Comparison of ENCODE assay signal across 10 cellular contexts in the genomic region with DNA sequence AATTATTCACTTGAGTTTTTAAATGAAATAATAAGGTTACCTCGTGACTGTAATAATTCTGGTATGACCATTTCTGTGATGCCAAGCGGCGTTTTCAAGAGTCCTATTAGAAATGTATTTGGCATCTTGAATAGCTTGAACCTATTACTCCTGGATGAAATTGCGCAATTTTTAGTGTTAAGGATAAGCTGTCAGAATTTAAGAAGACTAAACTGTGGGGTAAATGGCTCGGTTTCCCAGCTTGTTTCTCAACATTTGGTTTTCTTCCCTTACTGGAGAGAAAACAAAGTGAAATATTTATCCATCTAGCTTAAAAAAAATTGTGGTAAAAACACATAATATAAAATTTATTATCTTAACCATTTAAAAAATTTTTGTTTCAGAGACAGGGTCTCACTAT. TPM values are rescaled to one million over a fixed set of nuclear protein-coding genes. Genes with fewer than 3 reads are reported as not detected.
DNase-seq lines count a peak whose midpoint lies in the region; ATAC-seq and TF ChIP-seq lines count a peak whose summit lies in the region.
"Had no signal": no experiment of that assay in that cellular context is flagged by ENCODE, and none has a peak within 500 bp of the region (broad histone marks: within the 10 kb centered on the region; RNA-seq: fewer than 3 reads in every experiment).

No MANE protein-coding gene starts in this region.

- no peak for DNase-seq in activated naive CD4-positive, alpha-beta T cell treated with anti-CD3 and anti-CD28 coated beads, Interleukin-2, amount 50 U/mL, for 16 hours
- DNase-seq in amniotic epithelial cell (ENCODE audit: low read depth) (peak; percentile 74), upper lobe of right lung (no peak), Kasumi-1 (lab: John Stamatoyannopoulos, UW) (no peak), MV-4-11 (lab: John Stamatoyannopoulos, UW) (no peak)
- DNase-seq: cortex of kidney, NCI-H2227 treated with DMSO at 0.1 percent for 48 hours had no signal

- H3K36me3 Mint-ChIP-seq in activated naive CD4-positive, alpha-beta T cell treated with anti-CD3 and anti-CD28 coated beads, Interleukin-2, amount 50 U/mL, for 24 hours = peaks cover 7% of the 10 kb centered on the region

- H3K9me3 Mint-ChIP-seq in activated naive CD4-positive, alpha-beta T cell treated with anti-CD3 and anti-CD28 coated beads, Interleukin-2, amount 50 U/mL, for 24 hours = no peaks in the 10 kb centered on the region

- H3K4me3 ChIP-seq in liver (ENCODE audit: low read depth in 1 of 3, low read length in 3 of 3) (no peak overlapping the region), upper lobe of right lung (no peak overlapping the region)

- TF ChIP-seq RAD21 in liver (IDR thresholded peaks at IDR 0.05) = no peak

- ATAC-seq in upper lobe of right lung (no peak), HG02763 (IDR thresholded peaks at IDR 0.05; ENCODE audit: unreplicated experiment) (no peak)

- no peaks in the 10 kb centered on the region for H3K27me3 Mint-ChIP-seq in activated naive CD4-positive, alpha-beta T cell treated with anti-CD3 and anti-CD28 coated beads, Interleukin-2, amount 50 U/mL, for 24 hours

- H3K27ac Mint-ChIP-seq in activated naive CD4-positive, alpha-beta T cell treated with anti-CD3 and anti-CD28 coated beads, Interleukin-2, amount 50 U/mL, for 24 hours = peak overlapping the region; percentile 98

- peak overlapping the region; percentile 77 for H3K4me3 Mint-ChIP-seq in activated naive CD4-positive, alpha-beta T cell treated with anti-CD3 and anti-CD28 coated beads, Interleukin-2, amount 50 U/mL, for 24 hours

- H3K9me3 ChIP-seq in liver (ENCODE audit: control insufficient read depth in 4 of 4, low read length in 3 of 4) = no peaks in the 10 kb centered on the region
- H3K9me3 ChIP-seq in upper lobe of right lung = no peaks in the 10 kb centered on the region

- H3K27ac ChIP-seq in liver (ENCODE audit: low read depth in 1 of 2, low read length in 2 of 2) (peak overlapping the region; percentile 48 to 54), upper lobe of right lung (peak overlapping the region; percentile 59)

- peaks cover 86% of the 10 kb centered on the region for H3K4me1 Mint-ChIP-seq in activated naive CD4-positive, alpha-beta T cell treated with anti-CD3 and anti-CD28 coated beads, Interleukin-2, amount 50 U/mL, for 24 hours

- 84% methylated on average over 5 of the region's 5 CpGs for WGBS in liver

- H3K9ac ChIP-seq in liver (ENCODE audit: low read depth in 1 of 2, low read length in 2 of 2) = no peak overlapping the region

- H3K4me1 ChIP-seq in liver (ENCODE audit: control insufficient read depth in 4 of 4, insufficient read depth in 4 of 4, low read length in 3 of 4) (peaks cover 4 to 24% (median 13%) of the 10 kb centered on the region in 4 donors), upper lobe of right lung (peaks cover 31% of the 10 kb centered on the region)

- TF ChIP-seq CTCF in liver (IDR thresholded peaks at IDR 0.05; ENCODE audit: low read depth, low read length, missing input control) (no peak), upper lobe of right lung (IDR thresholded peaks at IDR 0.05) (no peak)

- H3K36me3 ChIP-seq in liver (ENCODE audit: control insufficient read depth in 4 of 4, insufficient read depth in 3 of 4, low read depth in 1 of 4, low read length in 3 of 4) (no peaks in the 10 kb centered on the region), upper lobe of right lung (no peaks in the 10 kb centered on the region)

- intact Hi-C loops in upper lobe of right lung (cut with DNase I) = no loop called here

- H3K27me3 ChIP-seq in liver (ENCODE audit: control insufficient read depth in 4 of 4, insufficient read depth in 4 of 4, low read length in 3 of 4) = no peaks in the 10 kb centered on the region
- no peaks in the 10 kb centered on the region for H3K27me3 ChIP-seq in upper lobe of right lung

TF ChIP-seq in liver, 16 proteins besides CTCF, POLR2A, EP300 and RAD21:
- TF ChIP-seq HNF4G (IDR thresholded peaks at IDR 0.05) (no peak), EGR1 (IDR thresholded peaks at IDR 0.05; ENCODE audit: low read depth in 2 of 2) (no peak), SP1 (IDR thresholded peaks at IDR 0.05) (no peak), RXRA (IDR thresholded peaks at IDR 0.05) (no peak), GABPA (IDR thresholded peaks at IDR 0.05 in 1 of 2, conservative IDR thresholded peaks at IDR 0.05 in 1 of 2) (no peak), NR2F2 (IDR thresholded peaks at IDR 0.05) (no peak), YY1 (IDR thresholded peaks at IDR 0.05) (no peak), HNF4A (conservative IDR thresholded peaks at IDR 0.05) (no peak), FOXA1 (IDR thresholded peaks at IDR 0.05) (no peak), FOXA2 (IDR thresholded peaks at IDR 0.05) (no peak), TAF1 (conservative IDR thresholded peaks at IDR 0.05) (no peak), JUND (IDR thresholded peaks at IDR 0.05) (no peak)
- TF ChIP-seq, protein P1, sequence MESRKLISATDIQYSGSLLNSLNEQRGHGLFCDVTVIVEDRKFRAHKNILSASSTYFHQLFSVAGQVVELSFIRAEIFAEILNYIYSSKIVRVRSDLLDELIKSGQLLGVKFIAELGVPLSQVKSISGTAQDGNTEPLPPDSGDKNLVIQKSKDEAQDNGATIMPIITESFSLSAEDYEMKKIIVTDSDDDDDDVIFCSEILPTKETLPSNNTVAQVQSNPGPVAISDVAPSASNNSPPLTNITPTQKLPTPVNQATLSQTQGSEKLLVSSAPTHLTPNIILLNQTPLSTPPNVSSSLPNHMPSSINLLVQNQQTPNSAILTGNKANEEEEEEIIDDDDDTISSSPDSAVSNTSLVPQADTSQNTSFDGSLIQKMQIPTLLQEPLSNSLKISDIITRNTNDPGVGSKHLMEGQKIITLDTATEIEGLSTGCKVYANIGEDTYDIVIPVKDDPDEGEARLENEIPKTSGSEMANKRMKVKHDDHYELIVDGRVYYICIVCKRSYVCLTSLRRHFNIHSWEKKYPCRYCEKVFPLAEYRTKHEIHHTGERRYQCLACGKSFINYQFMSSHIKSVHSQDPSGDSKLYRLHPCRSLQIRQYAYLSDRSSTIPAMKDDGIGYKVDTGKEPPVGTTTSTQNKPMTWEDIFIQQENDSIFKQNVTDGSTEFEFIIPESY (IDR thresholded peaks at IDR 0.05) = no peak
- TF ChIP-seq, protein P2, sequence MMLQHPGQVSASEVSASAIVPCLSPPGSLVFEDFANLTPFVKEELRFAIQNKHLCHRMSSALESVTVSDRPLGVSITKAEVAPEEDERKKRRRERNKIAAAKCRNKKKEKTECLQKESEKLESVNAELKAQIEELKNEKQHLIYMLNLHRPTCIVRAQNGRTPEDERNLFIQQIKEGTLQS (IDR thresholded peaks at IDR 0.05) = no peak
- TF ChIP-seq, protein P3, sequence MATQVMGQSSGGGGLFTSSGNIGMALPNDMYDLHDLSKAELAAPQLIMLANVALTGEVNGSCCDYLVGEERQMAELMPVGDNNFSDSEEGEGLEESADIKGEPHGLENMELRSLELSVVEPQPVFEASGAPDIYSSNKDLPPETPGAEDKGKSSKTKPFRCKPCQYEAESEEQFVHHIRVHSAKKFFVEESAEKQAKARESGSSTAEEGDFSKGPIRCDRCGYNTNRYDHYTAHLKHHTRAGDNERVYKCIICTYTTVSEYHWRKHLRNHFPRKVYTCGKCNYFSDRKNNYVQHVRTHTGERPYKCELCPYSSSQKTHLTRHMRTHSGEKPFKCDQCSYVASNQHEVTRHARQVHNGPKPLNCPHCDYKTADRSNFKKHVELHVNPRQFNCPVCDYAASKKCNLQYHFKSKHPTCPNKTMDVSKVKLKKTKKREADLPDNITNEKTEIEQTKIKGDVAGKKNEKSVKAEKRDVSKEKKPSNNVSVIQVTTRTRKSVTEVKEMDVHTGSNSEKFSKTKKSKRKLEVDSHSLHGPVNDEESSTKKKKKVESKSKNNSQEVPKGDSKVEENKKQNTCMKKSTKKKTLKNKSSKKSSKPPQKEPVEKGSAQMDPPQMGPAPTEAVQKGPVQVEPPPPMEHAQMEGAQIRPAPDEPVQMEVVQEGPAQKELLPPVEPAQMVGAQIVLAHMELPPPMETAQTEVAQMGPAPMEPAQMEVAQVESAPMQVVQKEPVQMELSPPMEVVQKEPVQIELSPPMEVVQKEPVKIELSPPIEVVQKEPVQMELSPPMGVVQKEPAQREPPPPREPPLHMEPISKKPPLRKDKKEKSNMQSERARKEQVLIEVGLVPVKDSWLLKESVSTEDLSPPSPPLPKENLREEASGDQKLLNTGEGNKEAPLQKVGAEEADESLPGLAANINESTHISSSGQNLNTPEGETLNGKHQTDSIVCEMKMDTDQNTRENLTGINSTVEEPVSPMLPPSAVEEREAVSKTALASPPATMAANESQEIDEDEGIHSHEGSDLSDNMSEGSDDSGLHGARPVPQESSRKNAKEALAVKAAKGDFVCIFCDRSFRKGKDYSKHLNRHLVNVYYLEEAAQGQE (IDR thresholded peaks at IDR 0.05) = no peak
- TF ChIP-seq, protein P4, sequence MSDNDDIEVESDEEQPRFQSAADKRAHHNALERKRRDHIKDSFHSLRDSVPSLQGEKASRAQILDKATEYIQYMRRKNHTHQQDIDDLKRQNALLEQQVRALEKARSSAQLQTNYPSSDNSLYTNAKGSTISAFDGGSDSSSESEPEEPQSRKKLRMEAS (IDR thresholded peaks at IDR 0.05) = no peak

RNA-seq across cellular contexts. Expression of a gene that starts 26.8 kb away (rescaled TPM):
- total RNA-seq in liver (10 to 100 TPM; 29.5 to 41.2 TPM), upper lobe of right lung (46.5 TPM)
- polyA plus RNA-seq in liver = 1 to 10 TPM; 5.7 to 7.0 TPM
